In the genomic region with DNA sequence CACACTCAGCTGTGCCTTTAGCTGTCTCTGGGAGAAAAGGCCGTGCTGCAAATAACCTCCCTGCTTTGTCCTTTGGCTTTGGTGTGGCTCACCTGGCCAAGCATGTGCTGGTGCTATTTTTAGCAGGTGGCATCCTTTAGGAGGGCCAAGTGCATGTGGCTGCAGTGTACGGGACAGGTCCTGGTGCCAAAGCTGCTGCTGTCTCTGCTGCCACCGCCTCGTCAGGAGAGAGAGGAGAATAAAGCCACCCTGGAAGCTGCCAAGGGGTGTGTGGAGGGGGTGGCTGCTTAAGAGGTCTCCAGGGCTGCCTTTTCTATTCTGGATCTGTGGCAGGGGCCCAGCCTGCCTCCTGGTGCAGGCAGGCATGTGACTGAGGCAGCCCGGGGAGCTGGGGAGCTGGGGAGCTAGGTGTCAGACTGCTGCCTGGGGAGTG, we compare ENCODE assay signal across 14 cellular contexts. TPM values are rescaled to one million over a fixed set of nuclear protein-coding genes. Genes with fewer than 3 reads are reported as not detected.
DNase-seq lines count a peak whose midpoint lies in the region; ATAC-seq and TF ChIP-seq lines count a peak whose summit lies in the region.
"Had no signal": no experiment of that assay in that cellular context is flagged by ENCODE, and none has a peak within 500 bp of the region (broad histone marks: within the 10 kb centered on the region; RNA-seq: fewer than 3 reads in every experiment).

No MANE protein-coding gene starts in this region.

- H3K27me3 ChIP-seq in WERI-Rb-1 (ENCODE audit: insufficient read depth, low read depth, severe bottlenecking), result no peaks in the 10 kb centered on the region
- H3K27me3 ChIP-seq in esophagus squamous epithelium, result no peaks in the 10 kb centered on the region
- no peaks in the 10 kb centered on the region for H3K27me3 ChIP-seq in mesendoderm (ENCODE audit: insufficient read depth, low read length, poor library complexity)

- no peak overlapping the region for H3K9ac ChIP-seq in mesendoderm (ENCODE audit: low read length)

- H4K8ac ChIP-seq in mesendoderm (ENCODE audit: low read depth, low read length), result no peak overlapping the region

- ATAC-seq in GM21825 (IDR thresholded peaks at IDR 0.05; ENCODE audit: unreplicated experiment) (no peak), GM21528 (IDR thresholded peaks at IDR 0.05; ENCODE audit: low FRiP score, unreplicated experiment) (no peak), HG03469 (IDR thresholded peaks at IDR 0.05; ENCODE audit: unreplicated experiment) (no peak)

- H3K79me2 ChIP-seq in mesendoderm (ENCODE audit: control insufficient read depth, insufficient read depth, low read length), result peaks cover 75% of the 10 kb centered on the region

- H3K4me1 ChIP-seq in esophagus squamous epithelium, result peaks cover 22 to 80% (median 46%) of the 10 kb centered on the region in 3 donors
- peaks cover 9% of the 10 kb centered on the region for H3K4me1 ChIP-seq in mesendoderm (ENCODE audit: control insufficient read depth, low read depth, low read length)

- no peak overlapping the region for H3K18ac ChIP-seq in mesendoderm (ENCODE audit: low read length)

- no peak overlapping the region for H2BK15ac ChIP-seq in mesendoderm (replicated peaks; ENCODE audit: low read depth)

- H3K79me1 ChIP-seq in mesendoderm (ENCODE audit: low read length), result peaks cover 37% of the 10 kb centered on the region

- no peak for TF ChIP-seq POLR2A in esophagus squamous epithelium (IDR thresholded peaks at IDR 0.05)

- no peak overlapping the region for H3K4me3 ChIP-seq in WERI-Rb-1 (ENCODE audit: low read depth, low read length)
- H3K4me3 ChIP-seq in esophagus squamous epithelium, result no peak overlapping the region
- H3K4me3 ChIP-seq in mesendoderm (ENCODE audit: low read length), result no peak overlapping the region

- H3K36me3 ChIP-seq in WERI-Rb-1, result peaks cover 12% of the 10 kb centered on the region
- no peaks in the 10 kb centered on the region for H3K36me3 ChIP-seq in esophagus squamous epithelium
- no peaks in the 10 kb centered on the region for H3K36me3 ChIP-seq in mesendoderm (ENCODE audit: control insufficient read depth, insufficient read depth, low read length)

- H3K4me2 ChIP-seq in mesendoderm (ENCODE audit: low read length), result no peak overlapping the region

- H4K5ac ChIP-seq in mesendoderm (ENCODE audit: low read length), result no peak overlapping the region

- H3K56ac ChIP-seq in mesendoderm (ENCODE audit: low read length), result peak overlapping the region; percentile 22

- no peak overlapping the region for H2BK5ac ChIP-seq in mesendoderm (ENCODE audit: low read length)

- H3K9me3 ChIP-seq in WERI-Rb-1 (ENCODE audit: severe bottlenecking) (no peaks in the 10 kb centered on the region), esophagus squamous epithelium (no peaks in the 10 kb centered on the region)

- TF ChIP-seq CTCF in WERI-Rb-1 (IDR thresholded peaks at IDR 0.05; ENCODE audit: low read depth, low read length), result no peak
- TF ChIP-seq CTCF in esophagus squamous epithelium (IDR thresholded peaks at IDR 0.05), result no peak

- H3K23ac ChIP-seq in mesendoderm (ENCODE audit: low read length), result no peak overlapping the region

- intact Hi-C loops in esophagus squamous epithelium (cut with DNase I), result loop anchor here (10.0 kb wide), 1 partner anchor 86 kb away; no protein-coding TSS in a partner anchor

- H3K4ac ChIP-seq in mesendoderm (ENCODE audit: low read depth, low read length), result no peak overlapping the region

- H2BK120ac ChIP-seq in mesendoderm (ENCODE audit: low read depth, low read length), result no peak overlapping the region

- 23 to 57% methylated on average over 2 to 3 of the region's 5 CpGs for WGBS in esophagus squamous epithelium, 2 donors
- no CpG with 5 or more reads among the region's 5 CpGs for WGBS in mesendoderm (ENCODE audit: extremely low coverage, insufficient coverage, low lambda C conversion rate)

- DNase-seq in WERI-Rb-1 (no peak), esophagus squamous epithelium (lab: John Stamatoyannopoulos, UW) (no peak), mesendoderm (no peak), HuH-7 (ENCODE audit: low spot score) (no peak)
- DNase-seq: activated CD4-positive, alpha-beta T cell treated with anti-CD3 and anti-CD28 coated beads, Interleukin-2, amount 50 U/mL, for 1 hour; activated naive CD4-positive, alpha-beta T cell treated with Interleukin-2 at 50 U/mL for 16 hours; dermis blood vessel endothelial cell; H7; NCI-H1105; NK-92 treated with Interleukin-12 subunit alpha and Interleukin-12 subunit beta, amount 100 ng/mL, for 24 hours had no signal

- H3K27ac ChIP-seq in WERI-Rb-1, result peak overlapping the region; percentile 89
- peak overlapping the region; percentile 21 to 99 (median 82) for H3K27ac ChIP-seq in esophagus squamous epithelium
- no peak overlapping the region for H3K27ac ChIP-seq in mesendoderm (ENCODE audit: low read depth, low read length)
- H3K27ac ChIP-seq in temporal lobe (ENCODE audit: low read depth, low read length), result peak overlapping the region; percentile 80

- H2AK5ac ChIP-seq in mesendoderm (ENCODE audit: low read length), result no peak overlapping the region

RNA-seq across cellular contexts. Expression of gene AKAP1, which starts 6.2 kb away (rescaled TPM):
- total RNA-seq in esophagus squamous epithelium, result 10 to 100 TPM; 22.6 to 51.9 (median 33.3) TPM
- 32.9 TPM for polyA plus RNA-seq in mesendoderm (2013, experiment 1 of 2)
- 34.0 TPM for polyA plus RNA-seq in mesendoderm (2013, experiment 2 of 2)
- total RNA-seq in temporal lobe, result 22.9 TPM
